Comparison of ENCODE assay signal across 20 cellular contexts in the genomic region with DNA sequence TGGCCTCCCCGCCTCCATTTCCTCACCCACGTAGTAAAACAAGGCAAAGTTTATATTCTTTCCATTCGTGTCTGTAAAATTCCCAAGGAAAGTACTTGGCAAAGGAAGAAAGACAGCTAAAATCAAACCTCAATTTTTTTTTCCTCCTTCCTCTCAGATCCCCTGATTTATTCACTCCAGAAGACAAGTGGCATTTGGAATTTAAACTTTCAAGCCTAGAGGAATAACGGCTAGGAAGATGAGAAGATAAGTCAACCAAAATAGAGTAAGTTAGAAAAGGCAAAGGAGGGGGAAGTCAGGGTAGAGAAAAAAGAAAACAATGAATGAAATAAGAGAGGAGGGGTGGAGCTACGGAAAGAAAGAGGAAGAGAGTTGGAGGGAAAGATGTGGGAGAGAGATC.
"Had no signal": no experiment of that assay in that cellular context is flagged by ENCODE, and none has a peak within 500 bp of the region (broad histone marks: within the 10 kb centered on the region; RNA-seq: fewer than 3 reads in every experiment).

No MANE protein-coding gene starts in this region.

- H3K4me1 Mint-ChIP-seq: naive thymus-derived CD4-positive, alpha-beta T cell had no signal

- H3K27me3 ChIP-seq: gastrocnemius medialis, heart right ventricle, spleen, stomach had no signal

- H3K4me3 Mint-ChIP-seq: naive thymus-derived CD4-positive, alpha-beta T cell had no signal

- H3K9me3 ChIP-seq: gastrocnemius medialis, heart right ventricle, spleen, stomach had no signal

- H3K27ac ChIP-seq: gastrocnemius medialis, heart right ventricle, spleen, stomach had no signal

- H3K4me1 ChIP-seq: gastrocnemius medialis, heart right ventricle, spleen, stomach had no signal

- DNase-seq: effector memory CD4-positive, alpha-beta T cell; gastrocnemius medialis; heart right ventricle; hypothalamus; kidney; left cardiac atrium; left ventricle myocardium superior; mesendoderm; naive thymus-derived CD4-positive, alpha-beta T cell; posterior cingulate gyrus; spleen; stimulated activated CD4-positive, alpha-beta T cell treated with anti-CD3 and anti-CD28 coated beads, Interleukin-15, amount 100 ng/mL, for 24 hours; stimulated activated CD4-positive, alpha-beta T cell treated with anti-CD3 and anti-CD28 coated beads, Interleukin-1b, Interleukin-23, amount 100 ng/mL, for 48 hours; stimulated activated CD4-positive, alpha-beta T cell treated with anti-CD3 and anti-CD28 coated beads, Interleukin-4, amount 100 ng/mL, for 4 hours; stimulated activated naive CD4-positive, alpha-beta T cell; stomach; trophoblast cell had no signal

- ATAC-seq: esophagus mucosa; gastrocnemius medialis; heart right ventricle; left cardiac atrium; left ventricle myocardium superior; naive thymus-derived CD4-positive, alpha-beta T cell; sciatic nerve had no signal

- H3K36me3 Mint-ChIP-seq: naive thymus-derived CD4-positive, alpha-beta T cell had no signal

- H3K36me3 ChIP-seq: gastrocnemius medialis, heart right ventricle, spleen, stomach had no signal

- H3K4me3 ChIP-seq: gastrocnemius medialis, heart right ventricle, lung, spleen, stomach had no signal

- H3K27me3 Mint-ChIP-seq: naive thymus-derived CD4-positive, alpha-beta T cell had no signal

- H3K27ac Mint-ChIP-seq: naive thymus-derived CD4-positive, alpha-beta T cell had no signal
